In genomic region chr7:30513762-30514161, GRCh38 we compare ENCODE assay signal across 25 cellular contexts.
"Had no signal": no experiment of that assay in that cellular context is flagged by ENCODE, and none has a peak within 500 bp of the region (broad histone marks: within the 10 kb centered on the region; RNA-seq: fewer than 3 reads in every experiment).

No MANE protein-coding gene starts in this region.

- H3K27ac Mint-ChIP-seq: memory B cell; naive thymus-derived CD4-positive, alpha-beta T cell; natural killer cell treated with Interleukin-12 subunit alpha and Interleukin-12 subunit beta and Interleukin-15 and Interleukin-18, amount 100 ng/mL, for 72 hours; progenitor cell of endocrine pancreas; stimulated activated naive B cell treated with anti-CD40 and anti-IgM and Interleukin-4, amounts not matched to agents 10 μg/mL and 1 μg/mL and 100 μg/mL, for 72 hours had no signal

- H3K4me3 ChIP-seq: left ventricle myocardium inferior, lung, mucosa of descending colon, ovary, right atrium auricular region, right lobe of liver, smooth muscle cell, stomach, testis, thyroid gland, transverse colon, upper lobe of right lung had no signal

- H3K4me1 Mint-ChIP-seq: memory B cell had no signal

- H3K9me3 ChIP-seq: left ventricle myocardium inferior, mucosa of descending colon, ovary, right atrium auricular region, right lobe of liver, stomach, testis, thyroid gland, transverse colon, upper lobe of right lung had no signal

- H3K27ac ChIP-seq: left ventricle myocardium inferior, ovary, right atrium auricular region, right lobe of liver, stomach, testis, thyroid gland, transverse colon, upper lobe of right lung had no signal

- H3K4me1 ChIP-seq: left ventricle myocardium inferior, right lobe of liver, testis, upper lobe of right lung had no signal

- H3K4me3 Mint-ChIP-seq: memory B cell; naive thymus-derived CD4-positive, alpha-beta T cell; natural killer cell treated with Interleukin-12 subunit alpha and Interleukin-12 subunit beta and Interleukin-15 and Interleukin-18, amount 100 ng/mL, for 72 hours; stimulated activated naive B cell treated with anti-CD40 and anti-IgM and Interleukin-4, amounts not matched to agents 10 μg/mL and 1 μg/mL and 100 μg/mL, for 72 hours had no signal

- DNase-seq: hippocampal formation; islet precursor cell; left ventricle myocardium inferior; midbrain; mucosa of descending colon; naive thymus-derived CD4-positive, alpha-beta T cell; ovary; right lobe of liver; stimulated activated CD4-positive, alpha-beta T cell treated with anti-CD3 and anti-CD28 coated beads, Interleukin-1b, Interleukin-23, amount 100 ng/mL, for 48 hours; stimulated activated CD4-positive, alpha-beta T cell treated with anti-CD3 and anti-CD28 coated beads, Interleukin-2, amount 100 ng/mL, for 48 hours; stimulated activated CD4-positive, alpha-beta T cell treated with anti-CD3 and anti-CD28 coated beads, Interleukin-4, amount 100 ng/mL, for 4 hours; stimulated activated CD8-positive, alpha-beta memory T cell treated with anti-CD3 and anti-CD28 coated beads, Interleukin-4, amount 100 ng/mL, for 48 hours; stimulated activated naive B cell treated with anti-CD40 and anti-IgM and Interleukin-4, amounts not matched to agents 10 μg/mL and 1 μg/mL and 100 μg/mL, for 72 hours; stimulated activated naive CD8-positive, alpha-beta T cell treated with anti-CD3 and anti-CD28 coated beads, Interleukin-15, Interleukin-2, amounts not matched to agents 100 U/mL and 50 U/mL, for 24 hours; stomach; testis; thyroid gland; transverse colon; upper lobe of right lung had no signal

- H3K9me3 Mint-ChIP-seq: memory B cell; naive thymus-derived CD4-positive, alpha-beta T cell; natural killer cell treated with Interleukin-12 subunit alpha and Interleukin-12 subunit beta and Interleukin-15 and Interleukin-18, amount 100 ng/mL, for 72 hours; stimulated activated naive B cell treated with anti-CD40 and anti-IgM and Interleukin-4, amounts not matched to agents 10 μg/mL and 1 μg/mL and 100 μg/mL, for 72 hours had no signal

- H3K27me3 Mint-ChIP-seq: memory B cell; naive thymus-derived CD4-positive, alpha-beta T cell; natural killer cell treated with Interleukin-12 subunit alpha and Interleukin-12 subunit beta and Interleukin-15 and Interleukin-18, amount 100 ng/mL, for 72 hours; progenitor cell of endocrine pancreas; stimulated activated naive B cell treated with anti-CD40 and anti-IgM and Interleukin-4, amounts not matched to agents 10 μg/mL and 1 μg/mL and 100 μg/mL, for 72 hours had no signal

- H3K36me3 ChIP-seq: left ventricle myocardium inferior, ovary, right atrium auricular region, right lobe of liver, stomach, thyroid gland, transverse colon, upper lobe of right lung had no signal

- ATAC-seq: mucosa of descending colon; naive thymus-derived CD4-positive, alpha-beta T cell; natural killer cell treated with Interleukin-12 subunit alpha and Interleukin-12 subunit beta and Interleukin-15 and Interleukin-18, amount 100 ng/mL, for 72 hours; right lobe of liver; stimulated activated naive B cell treated with anti-CD40 and anti-IgM and Interleukin-4, amounts not matched to agents 10 μg/mL and 1 μg/mL and 100 μg/mL, for 72 hours; stimulated activated naive CD8-positive, alpha-beta T cell treated with anti-CD3 and anti-CD28 coated beads, Interleukin-15, Interleukin-2, amounts not matched to agents 100 U/mL and 50 U/mL, for 24 hours; upper lobe of right lung had no signal

- H3K36me3 Mint-ChIP-seq: naive thymus-derived CD4-positive, alpha-beta T cell; natural killer cell treated with Interleukin-12 subunit alpha and Interleukin-12 subunit beta and Interleukin-15 and Interleukin-18, amount 100 ng/mL, for 72 hours had no signal
